In the genomic region with DNA sequence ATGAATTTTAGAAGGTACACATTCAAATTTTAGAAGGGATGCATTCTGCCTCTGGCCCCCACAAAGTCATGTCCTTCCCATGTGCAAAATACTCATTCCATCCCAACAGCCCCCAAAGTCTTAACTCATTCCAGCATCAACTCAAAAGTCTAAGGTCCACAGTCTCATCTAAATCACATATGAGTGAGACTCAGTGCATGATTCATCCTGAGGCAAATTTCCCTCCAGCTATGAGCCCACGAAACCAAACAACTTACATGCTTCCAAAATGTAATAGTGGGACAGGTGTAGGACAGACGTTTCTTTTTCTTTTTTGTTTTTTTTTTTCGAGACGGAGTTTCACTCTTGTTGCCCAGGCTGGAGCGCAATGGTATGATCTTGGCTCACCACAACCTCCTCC, we compare ENCODE assay signal across 24 cellular contexts.
"Had no signal": no experiment of that assay in that cellular context is flagged by ENCODE, and none has a peak within 500 bp of the region (broad histone marks: within the 10 kb centered on the region; RNA-seq: fewer than 3 reads in every experiment).

No MANE protein-coding gene starts in this region.

- H3K36me3 Mint-ChIP-seq: naive thymus-derived CD4-positive, alpha-beta T cell had no signal

- ATAC-seq: effector memory CD8-positive, alpha-beta T cell; gastrocnemius medialis; left cardiac atrium; left lung; naive thymus-derived CD4-positive, alpha-beta T cell; sciatic nerve; stimulated activated naive CD8-positive, alpha-beta T cell treated with anti-CD3 and anti-CD28 coated beads, Interleukin-15, amount 100 ng/mL, for 72 hours; upper lobe of right lung had no signal

- H3K4me1 ChIP-seq: gastrocnemius medialis, upper lobe of right lung, vagina had no signal

- H3K9me3 Mint-ChIP-seq: effector memory CD8-positive, alpha-beta T cell; naive thymus-derived CD4-positive, alpha-beta T cell; nephron; stimulated activated naive CD8-positive, alpha-beta T cell treated with anti-CD3 and anti-CD28 coated beads, Interleukin-15, amount 100 ng/mL, for 72 hours had no signal

- H3K4me2 ChIP-seq: smooth muscle cell had no signal

- H3K4me3 ChIP-seq: gastrocnemius medialis, left lung, smooth muscle cell, suprapubic skin, transverse colon, upper lobe of right lung, vagina had no signal

- H3K27ac Mint-ChIP-seq: effector memory CD8-positive, alpha-beta T cell; naive thymus-derived CD4-positive, alpha-beta T cell; nephron; stimulated activated naive CD8-positive, alpha-beta T cell treated with anti-CD3 and anti-CD28 coated beads, Interleukin-15, amount 100 ng/mL, for 72 hours had no signal

- H3K27me3 ChIP-seq: gastrocnemius medialis, suprapubic skin, upper lobe of right lung, vagina had no signal

- H3K36me3 ChIP-seq: gastrocnemius medialis, left lung, suprapubic skin, transverse colon, upper lobe of right lung, vagina had no signal

- H3K4me1 Mint-ChIP-seq: nephron; stimulated activated naive CD8-positive, alpha-beta T cell treated with anti-CD3 and anti-CD28 coated beads, Interleukin-15, amount 100 ng/mL, for 72 hours had no signal

- H3K9me3 ChIP-seq: gastrocnemius medialis, left lung, suprapubic skin, transverse colon, upper lobe of right lung, vagina had no signal

- H3K4me3 Mint-ChIP-seq: effector memory CD8-positive, alpha-beta T cell; naive thymus-derived CD4-positive, alpha-beta T cell; nephron; stimulated activated naive CD8-positive, alpha-beta T cell treated with anti-CD3 and anti-CD28 coated beads, Interleukin-15, amount 100 ng/mL, for 72 hours had no signal

- H3K27ac ChIP-seq: gastrocnemius medialis, left lung, suprapubic skin, transverse colon, upper lobe of right lung, vagina had no signal

- DNase-seq: cortex of kidney; effector memory CD8-positive, alpha-beta T cell; gastrocnemius medialis; head of caudate nucleus; left cardiac atrium; left lung; mesendoderm; midbrain; naive thymus-derived CD4-positive, alpha-beta T cell; nucleus accumbens; posterior cingulate gyrus; stimulated activated CD4-positive, alpha-beta T cell treated with anti-CD3 and anti-CD28 coated beads, Interleukin-12 subunit alpha, Interleukin-12 subunit beta, amount 100 ng/mL, for 4 hours; stimulated activated CD4-positive, alpha-beta T cell treated with anti-CD3 and anti-CD28 coated beads, Interleukin-1b, Interleukin-23, amount 100 ng/mL, for 48 hours; stimulated activated CD4-positive, alpha-beta T cell treated with anti-CD3 and anti-CD28 coated beads, Interleukin-4, amount 100 ng/mL, for 1 hour; stimulated activated CD8-positive, alpha-beta memory T cell treated with anti-CD3 and anti-CD28 coated beads, Interleukin-4, amount 100 ng/mL, for 48 hours; stimulated activated naive CD4-positive, alpha-beta T cell; stimulated activated naive CD8-positive, alpha-beta T cell treated with anti-CD3 and anti-CD28 coated beads, Interleukin-15, amount 100 ng/mL, for 72 hours; transverse colon; upper lobe of right lung had no signal
